7 cellular contexts compared by ENCODE assay signal in the genomic region with DNA sequence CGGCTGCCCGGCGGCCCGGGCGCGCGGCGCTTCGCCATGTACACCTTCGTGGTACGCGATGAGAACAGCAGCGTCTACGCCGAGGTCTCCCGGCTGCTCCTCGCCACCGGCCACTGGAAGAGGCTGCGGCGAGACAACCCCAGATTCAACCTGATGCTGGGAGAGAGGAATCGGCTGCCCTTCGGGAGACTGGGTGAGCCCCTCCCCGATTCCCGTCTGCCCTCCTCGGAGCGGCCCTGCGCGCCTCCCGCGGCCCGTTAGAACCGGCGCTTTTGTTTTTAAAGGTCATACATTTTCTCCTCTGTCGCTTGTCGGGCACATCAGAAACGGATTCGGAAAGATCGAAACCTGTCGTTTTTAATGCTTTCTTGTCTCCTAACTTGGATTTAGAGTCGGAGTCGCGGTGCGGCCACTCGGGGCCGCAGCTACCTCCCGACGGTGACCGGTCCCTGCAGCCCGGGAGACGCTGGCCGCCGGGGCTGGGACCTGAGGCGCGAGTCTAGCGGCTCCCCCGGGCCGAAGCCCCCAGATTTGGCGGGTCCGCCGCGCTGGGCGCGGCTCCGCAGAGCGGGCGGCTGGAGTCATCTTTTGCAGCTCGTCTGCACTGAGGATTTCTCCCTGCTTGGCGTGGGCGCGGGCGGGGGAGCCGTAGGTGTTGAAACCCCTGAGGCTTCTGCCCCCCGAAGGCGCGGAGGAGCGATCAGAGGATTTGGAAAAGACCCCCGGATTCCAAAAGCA. TPM values are rescaled to one million over a fixed set of nuclear protein-coding genes. Genes with fewer than 3 reads are reported as not detected.
DNase-seq lines count a peak whose midpoint lies in the region; ATAC-seq and TF ChIP-seq lines count a peak whose summit lies in the region.

No MANE protein-coding gene starts in this region.

- H3K27me3 ChIP-seq in neural cell (ENCODE audit: insufficient read depth, low read depth, low read length) (no peaks in the 10 kb centered on the region), upper lobe of right lung (no peaks in the 10 kb centered on the region)

- no peaks in the 10 kb centered on the region for H4K20me1 ChIP-seq in neural cell (ENCODE audit: insufficient read depth)

- peak overlapping the region; percentile 98 for H3K4me2 ChIP-seq in neural cell (ENCODE audit: low read length)

- no peak for TF ChIP-seq RAD21 in neural cell (conservative IDR thresholded peaks at IDR 0.05)

- H3K9me3 ChIP-seq in neural cell (ENCODE audit: low read length): no peaks in the 10 kb centered on the region
- no peaks in the 10 kb centered on the region for H3K9me3 ChIP-seq in upper lobe of right lung

- peak overlapping the region; percentile 69 for H2AFZ ChIP-seq in neural cell (ENCODE audit: low read depth, low read length)

- TF ChIP-seq EP300 in neural cell (conservative IDR thresholded peaks at IDR 0.05; ENCODE audit: poor library complexity, severe bottlenecking): no peak

- intact Hi-C loops in upper lobe of right lung (cut with DNase I): no loop called here

- peaks cover 18% of the 10 kb centered on the region for H3K4me1 ChIP-seq in upper lobe of right lung

- peaks cover 14% of the 10 kb centered on the region for H3K36me3 ChIP-seq in neural cell (ENCODE audit: insufficient read depth, low read length)
- H3K36me3 ChIP-seq in upper lobe of right lung: no peaks in the 10 kb centered on the region

- TF ChIP-seq CTCF in GM13977 (IDR thresholded peaks at IDR 0.05; ENCODE audit: extremely low read depth, insufficient read depth, missing control alignments): no peak
- TF ChIP-seq CTCF in fibroblast of the aortic adventitia (IDR thresholded peaks at IDR 0.05; ENCODE audit: insufficient read depth, low read length): no peak
- TF ChIP-seq CTCF in neural cell (IDR thresholded peaks at IDR 0.05; ENCODE audit: poor library complexity, severe bottlenecking): peak; percentile 15
- no peak for TF ChIP-seq CTCF in upper lobe of right lung (IDR thresholded peaks at IDR 0.05)

- H3K9me2 ChIP-seq in neural cell (ENCODE audit: insufficient read depth, low read length): no peaks in the 10 kb centered on the region

- in situ Hi-C loops in GM13977 (cut with MboI; ENCODE audit: low pct_unique_long_range_greater_than_20kb, low sequenced_read_pairs, unreplicated experiment): no loop called here

- peaks cover 40% of the 10 kb centered on the region for H3K79me2 ChIP-seq in neural cell (replicated peaks; ENCODE audit: insufficient read depth, low read length)

- peak; percentile 53 for DNase-seq in GM13977 (ENCODE audit: low spot score)
- DNase-seq in NCI-H774 (lab: John Stamatoyannopoulos, UW): peak; percentile 52
- DNase-seq in activated effector memory CD4-positive, alpha-beta T cell treated with Interleukin-2 at 50 U/mL for 16 hours: peak; percentile 9
- DNase-seq in fibroblast of the aortic adventitia (ENCODE audit: low read depth): peak; percentile 41
- peak; percentile 75 for DNase-seq in upper lobe of right lung

- H3K4me3 ChIP-seq in fibroblast of the aortic adventitia (ENCODE audit: low read depth, low read length) (peak overlapping the region; percentile 85), neural cell (ENCODE audit: low read length) (peak overlapping the region; percentile 96), upper lobe of right lung (peak overlapping the region; percentile 83)

- peaks cover 4% of the 10 kb centered on the region for H3F3A ChIP-seq in neural cell (ENCODE audit: insufficient read depth, low read length, poor library complexity, severe bottlenecking)

- ATAC-seq in HG02870 (IDR thresholded peaks at IDR 0.05; ENCODE audit: unreplicated experiment): peak; percentile 14
- peak; percentile 3 for ATAC-seq in upper lobe of right lung

- H3K27ac ChIP-seq in neural cell (ENCODE audit: low read length): peak overlapping the region; percentile 73
- peak overlapping the region; percentile 85 for H3K27ac ChIP-seq in upper lobe of right lung

- peak overlapping the region; percentile 79 for H3K9ac ChIP-seq in neural cell (ENCODE audit: low read length)

TF ChIP-seq in neural cell, 6 proteins besides CTCF, POLR2A, EP300 and RAD21:
- no peak for TF ChIP-seq EZH2 (IDR thresholded peaks at IDR 0.05; ENCODE audit: borderline replicate concordance, insufficient read depth, low read length, poor library complexity, severe bottlenecking)
- TF ChIP-seq TAF1 (IDR thresholded peaks at IDR 0.05; ENCODE audit: low read depth): peak; percentile 45
- no peak for TF ChIP-seq MXI1 (conservative IDR thresholded peaks at IDR 0.05; ENCODE audit: poor library complexity, severe bottlenecking)
- peak; percentile 5 for TF ChIP-seq POLR2AphosphoS5 (IDR thresholded peaks at IDR 0.05)
- no peak for TF ChIP-seq SMC3 (conservative IDR thresholded peaks at IDR 0.05; ENCODE audit: poor library complexity)
TF ChIP-seq in neural cell: peak in this region for 2.

RNA-seq across cellular contexts. Expression of gene TTL, which starts 0.5 kb away (rescaled TPM):
- 33.6 and 75.6 TPM in 2 replicates for total RNA-seq in fibroblast of the aortic adventitia (ENCODE audit: low replicate concordance)
- 48.2 and 53.8 TPM in 2 replicates for polyA plus RNA-seq in neural cell
- polyA minus RNA-seq in neural cell: 69.1 and 82.9 TPM in 2 replicates
- total RNA-seq in upper lobe of right lung: 45.4 TPM

RNA-seq across cellular contexts. Expression of gene RGPD8, which starts 49.0 kb away (rescaled TPM):
- total RNA-seq in fibroblast of the aortic adventitia (ENCODE audit: low replicate concordance) (16.4 and 22.1 TPM in 2 replicates), upper lobe of right lung (20.0 TPM)
- polyA plus RNA-seq in neural cell: 6.8 and 12.0 TPM in 2 replicates
- polyA minus RNA-seq in neural cell: 36.5 and 37.3 TPM in 2 replicates

RNA-seq across cellular contexts. Expression of gene POLR1B, which starts 59.8 kb away (rescaled TPM):
- total RNA-seq in fibroblast of the aortic adventitia (ENCODE audit: low replicate concordance) (12.2 and 15.3 TPM in 2 replicates), upper lobe of right lung (22.1 TPM)
- polyA plus RNA-seq in neural cell: 7.1 and 9.8 TPM in 2 replicates
- 21.2 and 22.7 TPM in 2 replicates for polyA minus RNA-seq in neural cell

Comparison
In these comparisons a context has a peak if more than half of its experiments do, and no peak if none do; other contexts are left out.
1. Peak in every context shown above with its lines: DNase-seq, ATAC-seq, H3K4me3 ChIP-seq and H3K27ac ChIP-seq.
2. DNase-seq: peak in every context shown above with its lines; median percentile 75 in upper lobe of right lung; 53 in GM13977; 52 in NCI-H774; 41 in fibroblast of the aortic adventitia; 9 in activated effector memory CD4-positive, alpha-beta T cell treated with Interleukin-2 at 50 U/mL for 16 hours.